In the genomic region with DNA sequence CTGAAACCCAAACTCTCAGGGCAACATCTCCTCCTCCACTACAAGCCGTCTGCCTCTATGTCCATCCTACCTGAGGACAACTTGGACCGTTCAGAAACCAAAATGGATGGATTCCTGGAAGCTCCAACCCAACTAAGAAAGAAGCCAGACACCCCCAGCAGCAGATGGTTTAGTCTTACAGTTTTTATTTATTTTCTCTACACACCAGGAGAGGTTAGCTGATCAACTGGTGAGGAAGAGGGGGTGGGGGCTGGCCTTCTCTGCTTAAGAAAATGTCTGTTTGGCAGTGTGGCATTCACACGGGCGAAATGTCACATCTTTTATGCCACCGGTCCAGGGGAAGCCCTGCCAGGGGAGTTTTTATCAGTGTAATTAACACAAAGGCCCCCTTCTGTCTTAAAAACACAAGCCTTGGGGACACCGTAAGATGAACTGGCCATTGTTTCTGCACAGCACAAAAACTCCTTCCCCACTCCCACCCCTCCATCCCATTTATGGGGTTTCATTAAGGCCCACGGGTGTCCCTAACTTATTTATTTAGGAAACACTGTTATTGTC, we compare ENCODE assay signal across 14 cellular contexts.
A peak's percentile ranks its signal among the peaks of the same experiment; 100 is the strongest.
DNase-seq lines count a peak whose midpoint lies in the region; TF ChIP-seq lines count a peak whose summit lies in the region.
"Had no signal": no experiment of that assay in that cellular context is flagged by ENCODE, and none has a peak within 500 bp of the region (broad histone marks: within the 10 kb centered on the region; RNA-seq: fewer than 3 reads in every experiment).

No MANE protein-coding gene starts in this region.

- no peak overlapping the region for H3K27ac Mint-ChIP-seq in activated T-helper 2 cell treated with anti-CD3 and anti-CD28 coated beads, Interferon-gamma antibody, Interleukin-2, Interleukin-4, amounts not matched to agents 10 μg/mL and 5 μg/mL and 100 μg/mL, durations not matched to agents 14 hours and 24 hours and 36 hours
- H3K27ac Mint-ChIP-seq: activated CD4-positive, alpha-beta memory T cell treated with anti-CD3 and anti-CD28 coated beads for 36 hours; CD8-positive, alpha-beta memory T cell; naive B cell had no signal

- intact Hi-C loops in thyroid gland (cut with DNase I), result no loop called here
- intact Hi-C loops in activated T-helper 2 cell treated with anti-CD3 and anti-CD28 coated beads, Interferon-gamma antibody, Interleukin-2, Interleukin-4, amounts not matched to agents 10 μg/mL and 5 μg/mL and 100 μg/mL, durations not matched to agents 14 hours and 24 hours and 36 hours (cut with micrococcal nuclease), result loop anchor here (5.0 kb wide), 1 partner anchor 1418 kb away; no protein-coding TSS in a partner anchor

- H3K27me3 Mint-ChIP-seq in activated T-helper 2 cell treated with anti-CD3 and anti-CD28 coated beads, Interferon-gamma antibody, Interleukin-2, Interleukin-4, amounts not matched to agents 10 μg/mL and 5 μg/mL and 100 μg/mL, durations not matched to agents 14 hours and 24 hours and 36 hours (ENCODE audit: low read depth), result peaks cover 4% of the 10 kb centered on the region

- WGBS in thyroid gland, 2 donors, result 55 to 57% methylated on average over 7 of the region's 7 CpGs

- TF ChIP-seq POLR2A in thyroid gland (IDR thresholded peaks at IDR 0.05), result no peak

- peak overlapping the region; percentile 14; the same call in 1 of the 2 replicates for H3K27ac ChIP-seq in SJSA1
- peak overlapping the region; percentile 68 to 86 (median 82) for H3K27ac ChIP-seq in thyroid gland
- no peak overlapping the region for H3K27ac ChIP-seq in SJCRH30
- H3K27ac ChIP-seq: suprapubic skin had no signal

- no peaks in the 10 kb centered on the region for H3K4me1 Mint-ChIP-seq in activated T-helper 2 cell treated with anti-CD3 and anti-CD28 coated beads, Interferon-gamma antibody, Interleukin-2, Interleukin-4, amounts not matched to agents 10 μg/mL and 5 μg/mL and 100 μg/mL, durations not matched to agents 14 hours and 24 hours and 36 hours (ENCODE audit: low read depth)
- H3K4me1 Mint-ChIP-seq: CD8-positive, alpha-beta memory T cell had no signal

- H3K27me3 ChIP-seq in SJSA1 (replicated peaks) (no peaks in the 10 kb centered on the region), thyroid gland (no peaks in the 10 kb centered on the region), SJCRH30 (peaks cover 9% of the 10 kb centered on the region)
- H3K27me3 ChIP-seq: suprapubic skin had no signal

- H3K36me3 ChIP-seq in SJSA1 (no peaks in the 10 kb centered on the region), thyroid gland (no peaks in the 10 kb centered on the region), SJCRH30 (no peaks in the 10 kb centered on the region)
- H3K36me3 ChIP-seq: heart left ventricle, suprapubic skin had no signal

- no peak for TF ChIP-seq CTCF in thyroid gland (IDR thresholded peaks at IDR 0.05)

- H3K4me1 ChIP-seq in SJSA1 (replicated peaks) (peaks cover 12% of the 10 kb centered on the region), thyroid gland (peaks cover 6 to 11% of the 10 kb centered on the region in 2 donors), SJCRH30 (no peaks in the 10 kb centered on the region)

- no peak overlapping the region for H3K4me3 Mint-ChIP-seq in activated T-helper 2 cell treated with anti-CD3 and anti-CD28 coated beads, Interferon-gamma antibody, Interleukin-2, Interleukin-4, amounts not matched to agents 10 μg/mL and 5 μg/mL and 100 μg/mL, durations not matched to agents 14 hours and 24 hours and 36 hours (ENCODE audit: low read depth)
- H3K4me3 Mint-ChIP-seq: activated CD4-positive, alpha-beta memory T cell treated with anti-CD3 and anti-CD28 coated beads for 36 hours; CD8-positive, alpha-beta memory T cell; naive B cell had no signal

- no peaks in the 10 kb centered on the region for H3K36me3 Mint-ChIP-seq in activated T-helper 2 cell treated with anti-CD3 and anti-CD28 coated beads, Interferon-gamma antibody, Interleukin-2, Interleukin-4, amounts not matched to agents 10 μg/mL and 5 μg/mL and 100 μg/mL, durations not matched to agents 14 hours and 24 hours and 36 hours (ENCODE audit: low read depth)
- H3K36me3 Mint-ChIP-seq: activated CD4-positive, alpha-beta memory T cell treated with anti-CD3 and anti-CD28 coated beads for 36 hours; CD8-positive, alpha-beta memory T cell; naive B cell had no signal

- DNase-seq in NCI-H1092 treated with DMSO at 0.1 percent for 48 hours (lab: John Stamatoyannopoulos, UW) (peak; percentile 11), NCI-H1092 (lab: John Stamatoyannopoulos, UW) (no peak), SJSA1 (ENCODE audit: low read depth in 1 of 2, low spot score in 2 of 2) (peak in 1 of 2 experiments; percentile 20), left kidney (ENCODE audit: low read depth, low spot score) (peak; percentile 72), thyroid gland (peak; percentile 34 to 37), SJCRH30 (no peak), iPS-NIHi7 (ENCODE audit: extremely low spot score) (no peak)
- DNase-seq in activated T-helper 2 cell treated with anti-CD3 and anti-CD28 coated beads, Interferon-gamma antibody, Interleukin-2, Interleukin-4, amounts not matched to agents 10 μg/mL and 5 μg/mL and 100 μg/mL, durations not matched to agents 14 hours and 24 hours and 36 hours (ENCODE audit: low spot score), result no peak
- DNase-seq: activated effector memory CD4-positive, alpha-beta T cell treated with anti-CD3 and anti-CD28 coated beads, Interleukin-2, amount 50 U/mL, for 16 hours had no signal

- H3K9me3 ChIP-seq in SJSA1 (replicated peaks), result no peaks in the 10 kb centered on the region
- no peaks in the 10 kb centered on the region for H3K9me3 ChIP-seq in thyroid gland
- no peaks in the 10 kb centered on the region for H3K9me3 ChIP-seq in SJCRH30 (replicated peaks)
- H3K9me3 ChIP-seq: heart left ventricle, suprapubic skin had no signal

- no peaks in the 10 kb centered on the region for H3K9me3 Mint-ChIP-seq in activated T-helper 2 cell treated with anti-CD3 and anti-CD28 coated beads, Interferon-gamma antibody, Interleukin-2, Interleukin-4, amounts not matched to agents 10 μg/mL and 5 μg/mL and 100 μg/mL, durations not matched to agents 14 hours and 24 hours and 36 hours
- H3K9me3 Mint-ChIP-seq: activated CD4-positive, alpha-beta memory T cell treated with anti-CD3 and anti-CD28 coated beads for 36 hours; CD8-positive, alpha-beta memory T cell; naive B cell had no signal

- H3K4me3 ChIP-seq in SJSA1 (no peak overlapping the region), thyroid gland (replicated peaks in 1 of 3) (no peak overlapping the region), SJCRH30 (no peak overlapping the region)

Comparison
In these comparisons a context has a peak if more than half of its experiments do, and no peak if none do; other contexts are left out.
1. DNase-seq: peak in NCI-H1092 treated with DMSO at 0.1 percent for 48 hours (single experiment), left kidney (single experiment) and thyroid gland (2 of 2); none in NCI-H1092 (single experiment), SJCRH30 (0 of 2), iPS-NIHi7 (single experiment) and activated T-helper 2 cell treated with anti-CD3 and anti-CD28 coated beads, Interferon-gamma antibody, Interleukin-2, Interleukin-4, amounts not matched to agents 10 μg/mL and 5 μg/mL and 100 μg/mL, durations not matched to agents 14 hours and 24 hours and 36 hours (single experiment).